ENCODE assay signal across 1 cellular context in the genomic region with DNA sequence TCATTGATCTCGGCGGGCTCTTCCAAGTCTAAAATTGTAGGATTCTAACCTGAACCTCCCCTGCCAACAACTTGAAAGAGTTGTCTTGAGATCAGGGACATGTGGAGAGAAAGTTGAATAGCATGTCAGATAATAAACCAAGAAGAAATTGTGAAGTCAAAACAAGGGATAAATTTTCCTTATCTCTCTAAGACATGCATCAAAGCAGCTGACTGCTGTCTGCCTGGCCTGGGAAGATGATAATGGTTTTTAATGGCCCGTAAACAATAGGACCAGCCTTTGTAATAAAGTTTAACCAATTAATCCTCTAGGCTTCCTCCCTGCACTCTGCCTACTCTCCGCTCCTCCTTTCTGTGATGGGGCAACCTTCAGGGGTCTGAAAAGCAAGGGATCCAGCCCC.
TF ChIP-seq lines count a peak whose summit lies in the region.

No MANE protein-coding gene starts in this region.

TF ChIP-seq in K562, 482 proteins besides CTCF, POLR2A, EP300 and RAD21 (continued from another document):
- TF ChIP-seq, protein P1, sequence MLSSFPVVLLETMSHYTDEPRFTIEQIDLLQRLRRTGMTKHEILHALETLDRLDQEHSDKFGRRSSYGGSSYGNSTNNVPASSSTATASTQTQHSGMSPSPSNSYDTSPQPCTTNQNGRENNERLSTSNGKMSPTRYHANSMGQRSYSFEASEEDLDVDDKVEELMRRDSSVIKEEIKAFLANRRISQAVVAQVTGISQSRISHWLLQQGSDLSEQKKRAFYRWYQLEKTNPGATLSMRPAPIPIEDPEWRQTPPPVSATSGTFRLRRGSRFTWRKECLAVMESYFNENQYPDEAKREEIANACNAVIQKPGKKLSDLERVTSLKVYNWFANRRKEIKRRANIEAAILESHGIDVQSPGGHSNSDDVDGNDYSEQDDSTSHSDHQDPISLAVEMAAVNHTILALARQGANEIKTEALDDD (IDR thresholded peaks at IDR 0.05): peak; percentile 41; the same call in 1 of the 2 replicates
- TF ChIP-seq TRIM24 (IDR thresholded peaks at IDR 0.05): peak; percentile 69 to 86; a peak in 3 of 4 replicates
- no peak for TF ChIP-seq E2F1 (CRISPR knock-in tag; IDR thresholded peaks at IDR 0.05)
- no peak for TF ChIP-seq NR4A1 (CRISPR knock-in tag; IDR thresholded peaks at IDR 0.05)
- peak; percentile 69 for TF ChIP-seq NR4A1 (tag; IDR thresholded peaks at IDR 0.05)
- peak in 1 of 2 experiments; percentile 80; a peak in 2 of 4 replicates for TF ChIP-seq TEAD1 (CRISPR knock-in tag; IDR thresholded peaks at IDR 0.05)
- peak; percentile 71 for TF ChIP-seq VEZF1 (CRISPR knock-in tag; IDR thresholded peaks at IDR 0.05)
- peak; percentile 81; the same call in 1 of the 2 replicates for TF ChIP-seq CTBP1 (IDR thresholded peaks at IDR 0.05; ENCODE audit: borderline replicate concordance)
- TF ChIP-seq, protein P2, sequence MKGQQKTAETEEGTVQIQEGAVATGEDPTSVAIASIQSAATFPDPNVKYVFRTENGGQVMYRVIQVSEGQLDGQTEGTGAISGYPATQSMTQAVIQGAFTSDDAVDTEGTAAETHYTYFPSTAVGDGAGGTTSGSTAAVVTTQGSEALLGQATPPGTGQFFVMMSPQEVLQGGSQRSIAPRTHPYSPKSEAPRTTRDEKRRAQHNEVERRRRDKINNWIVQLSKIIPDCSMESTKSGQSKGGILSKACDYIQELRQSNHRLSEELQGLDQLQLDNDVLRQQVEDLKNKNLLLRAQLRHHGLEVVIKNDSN (CRISPR knock-in tag; IDR thresholded peaks at IDR 0.05): no peak
- TF ChIP-seq, protein P3, sequence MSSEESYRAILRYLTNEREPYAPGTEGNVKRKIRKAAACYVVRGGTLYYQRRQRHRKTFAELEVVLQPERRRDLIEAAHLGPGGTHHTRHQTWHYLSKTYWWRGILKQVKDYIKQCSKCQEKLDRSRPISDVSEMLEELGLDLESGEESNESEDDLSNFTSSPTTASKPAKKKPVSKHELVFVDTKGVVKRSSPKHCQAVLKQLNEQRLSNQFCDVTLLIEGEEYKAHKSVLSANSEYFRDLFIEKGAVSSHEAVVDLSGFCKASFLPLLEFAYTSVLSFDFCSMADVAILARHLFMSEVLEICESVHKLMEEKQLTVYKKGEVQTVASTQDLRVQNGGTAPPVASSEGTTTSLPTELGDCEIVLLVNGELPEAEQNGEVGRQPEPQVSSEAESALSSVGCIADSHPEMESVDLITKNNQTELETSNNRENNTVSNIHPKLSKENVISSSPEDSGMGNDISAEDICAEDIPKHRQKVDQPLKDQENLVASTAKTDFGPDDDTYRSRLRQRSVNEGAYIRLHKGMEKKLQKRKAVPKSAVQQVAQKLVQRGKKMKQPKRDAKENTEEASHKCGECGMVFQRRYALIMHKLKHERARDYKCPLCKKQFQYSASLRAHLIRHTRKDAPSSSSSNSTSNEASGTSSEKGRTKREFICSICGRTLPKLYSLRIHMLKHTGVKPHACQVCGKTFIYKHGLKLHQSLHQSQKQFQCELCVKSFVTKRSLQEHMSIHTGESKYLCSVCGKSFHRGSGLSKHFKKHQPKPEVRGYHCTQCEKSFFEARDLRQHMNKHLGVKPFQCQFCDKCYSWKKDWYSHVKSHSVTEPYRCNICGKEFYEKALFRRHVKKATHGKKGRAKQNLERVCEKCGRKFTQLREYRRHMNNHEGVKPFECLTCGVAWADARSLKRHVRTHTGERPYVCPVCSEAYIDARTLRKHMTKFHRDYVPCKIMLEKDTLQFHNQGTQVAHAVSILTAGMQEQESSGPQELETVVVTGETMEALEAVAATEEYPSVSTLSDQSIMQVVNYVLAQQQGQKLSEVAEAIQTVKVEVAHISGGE (CRISPR knock-in tag; IDR thresholded peaks at IDR 0.05): peak in 1 of 3 experiments; percentile 68; a peak in 2 of 6 replicates
- TF ChIP-seq PCBP2 (IDR thresholded peaks at IDR 0.05; ENCODE audit: low read depth, low read length, poor library complexity, severe bottlenecking): no peak
- TF ChIP-seq FOXJ2 (tag; IDR thresholded peaks at IDR 0.05): peak; percentile 76; the same call in 1 of the 2 replicates
- peak; percentile 97 for TF ChIP-seq NCOR1 (IDR thresholded peaks at IDR 0.05)
- TF ChIP-seq ZNF324 (CRISPR knock-in tag; IDR thresholded peaks at IDR 0.05): no peak
- TF ChIP-seq YY1 (IDR thresholded peaks at IDR 0.05; ENCODE audit: borderline replicate concordance in 1 of 3, control insufficient read depth in 1 of 3, extremely low read depth in 1 of 3, insufficient read depth in 3 of 3, insufficient read length in 1 of 3, insufficient replicate concordance in 2 of 3, low read depth in 1 of 3, low read length in 2 of 3): no peak
- TF ChIP-seq PHB2 (IDR thresholded peaks at IDR 0.05; ENCODE audit: low read depth): peak; percentile 77; the same call in 1 of the 2 replicates
- peak; percentile 39; the same call in 1 of the 2 replicates for TF ChIP-seq TARDBP (IDR thresholded peaks at IDR 0.05)
- peak; percentile 75 for TF ChIP-seq LEF1 (IDR thresholded peaks at IDR 0.05)
- no peak for TF ChIP-seq SIN3A (IDR thresholded peaks at IDR 0.05; ENCODE audit: borderline replicate concordance in 2 of 2, control insufficient read depth in 1 of 2, low read depth in 2 of 2, low read length in 2 of 2)
- TF ChIP-seq TCF3 (CRISPR knock-in tag; IDR thresholded peaks at IDR 0.05): peak; percentile 95
- TF ChIP-seq TEAD4 (IDR thresholded peaks at IDR 0.05; ENCODE audit: low read length): peak; percentile 97
- no peak for TF ChIP-seq TEAD4 (CRISPR knock-in tag; IDR thresholded peaks at IDR 0.05; ENCODE audit: borderline replicate concordance)
- peak; percentile 53; the same call in 1 of the 2 replicates for TF ChIP-seq CC2D1A (IDR thresholded peaks at IDR 0.05)
- TF ChIP-seq NEUROD1 (IDR thresholded peaks at IDR 0.05; ENCODE audit: borderline replicate concordance, low read depth, low read length, partially characterized antibody): no peak
- peak; percentile 100 for TF ChIP-seq SMAD4 (CRISPR knock-in tag; conservative IDR thresholded peaks at IDR 0.05)
- peak; percentile 84 for TF ChIP-seq BCOR (IDR thresholded peaks at IDR 0.05)
